ENCODE assay signal across 10 cellular contexts in genomic region chr9:91896513-91897121, GRCh38. TPM values are rescaled to one million over a fixed set of nuclear protein-coding genes. Genes with fewer than 3 reads are reported as not detected.
DNase-seq lines count a peak whose midpoint lies in the region; ATAC-seq, FAIRE-seq and TF ChIP-seq lines count a peak whose summit lies in the region.
"Had no signal": no experiment of that assay in that cellular context is flagged by ENCODE, and none has a peak within 500 bp of the region (broad histone marks: within the 10 kb centered on the region; RNA-seq: fewer than 3 reads in every experiment).

No MANE protein-coding gene starts in this region.

- peak overlapping the region; percentile 28; the same call in 1 of the 2 replicates for H3K4me3 ChIP-seq in ACC112 (ENCODE audit: low read depth, low read length)
- no peak overlapping the region for H3K4me3 ChIP-seq in H1 (ENCODE audit: extremely low read depth in 1 of 4, insufficient read depth in 2 of 4, low read depth in 3 of 4, low read length in 4 of 4)
- H3K4me3 ChIP-seq in MG63 = no peak overlapping the region

- 91% methylated on average over 11 of the region's 11 CpGs; no CpG with 5 or more reads in 1 of the 2 experiments for WGBS in H1 (ENCODE audit: extremely low coverage in 1 of 2, insufficient coverage in 1 of 2, insufficient read length in 1 of 2, insufficient replicate concordance in 2 of 2, low coverage in 1 of 2, low lambda C conversion rate in 2 of 2, missing lambda C conversion rate in 1 of 2), 2 experiments

- no peak overlapping the region for H4K91ac ChIP-seq in H1 (replicated peaks; ENCODE audit: insufficient read length, low read length)

- H4K8ac ChIP-seq in H1 (ENCODE audit: extremely low read depth, insufficient read depth, low read length) = no peak overlapping the region

- H4K20me1 ChIP-seq in H1 (replicated peaks in 1 of 2; ENCODE audit: control insufficient read depth in 1 of 2, insufficient read depth in 2 of 2, low read length in 2 of 2) = peaks cover 0 to 4% of the 10 kb centered on the region in 2 experiments

- H2BK12ac ChIP-seq in H1 (ENCODE audit: low read depth, low read length) = no peak overlapping the region

- H3K56ac ChIP-seq in H1 (replicated peaks; ENCODE audit: insufficient read length, low read depth, low read length) = no peak overlapping the region

- no peak overlapping the region for H3K4me2 ChIP-seq in H1 (ENCODE audit: insufficient read depth in 1 of 2, low read depth in 2 of 2, low read length in 2 of 2)

- no peak overlapping the region for H3K14ac ChIP-seq in H1 (ENCODE audit: insufficient read length)

- POLR2A ChIA-PET in H1 (lab: Charles Lee; ENCODE audit: partially characterized antibody) = no interaction called here

- H4K5ac ChIP-seq in H1 (ENCODE audit: insufficient read length, low read depth, low read length) = no peak overlapping the region

- H3K18ac ChIP-seq in H1 (ENCODE audit: extremely low read depth, low read length) = no peak overlapping the region

- no peaks in the 10 kb centered on the region; the same call in 1 of the 2 replicates for H3K79me1 ChIP-seq in H1 (ENCODE audit: low read depth, low read length)

- H3K36me3 ChIP-seq in ACC112 (ENCODE audit: insufficient read depth, low read length) (no peaks in the 10 kb centered on the region), H1 (ENCODE audit: control insufficient read depth in 2 of 4, insufficient read depth in 4 of 4, low read length in 3 of 4) (no peaks in the 10 kb centered on the region), MG63 (no peaks in the 10 kb centered on the region)

- peak overlapping the region; percentile 48 for H2AFZ ChIP-seq in ACC112 (ENCODE audit: low read length, unreplicated experiment)
- H2AFZ ChIP-seq in H1 (ENCODE audit: low read length) = no peak overlapping the region

- TF ChIP-seq CTCF in H1 (IDR thresholded peaks at IDR 0.05; ENCODE audit: control extremely low read depth in 1 of 3, insufficient read depth in 1 of 3, low read depth in 1 of 3, low read length in 3 of 3) = no peak

- CTCF ChIA-PET in H1 (lab: Charles Lee; ENCODE audit: partially characterized antibody) = no interaction called here

- TF ChIP-seq RAD21 in H1 (IDR thresholded peaks at IDR 0.05 in 1 of 2, conservative IDR thresholded peaks at IDR 0.05 in 1 of 2; ENCODE audit: low read depth in 2 of 2, low read length in 2 of 2) = no peak

- no peak overlapping the region for H2BK15ac ChIP-seq in H1 (ENCODE audit: low read length)

- peak overlapping the region in 1 of 4 experiments; percentile 18; a peak in 1 of 7 replicates for H3K9ac ChIP-seq in H1 (replicated peaks in 1 of 4; ENCODE audit: extremely low read depth in 1 of 4, low read depth in 3 of 4, low read length in 3 of 4)

- no peak overlapping the region for H2BK20ac ChIP-seq in H1 (ENCODE audit: low read length)

- H3K79me2 ChIP-seq in ACC112 (ENCODE audit: control insufficient read depth, insufficient read depth, low read length, unreplicated experiment) (no peaks in the 10 kb centered on the region), H1 (ENCODE audit: control insufficient read depth in 1 of 2, insufficient read depth in 2 of 2, low read length in 2 of 2) (no peaks in the 10 kb centered on the region)

- H3K27me3 ChIP-seq in ACC112 (ENCODE audit: insufficient read depth, low read length) (no peaks in the 10 kb centered on the region), H1 (replicated peaks in 1 of 4; ENCODE audit: control insufficient read depth in 3 of 4, extremely low read depth in 1 of 4, insufficient read depth in 3 of 4, low read length in 3 of 4) (peaks cover 0 to 2% (median 0%) of the 10 kb centered on the region in 4 experiments; a peak in 3 of 7 replicates), MG63 (no peaks in the 10 kb centered on the region)

- no peak for ATAC-seq in HG02885 (IDR thresholded peaks at IDR 0.05; ENCODE audit: poor library complexity, unreplicated experiment)

- TF ChIP-seq EP300 in H1 (IDR thresholded peaks at IDR 0.05; ENCODE audit: borderline replicate concordance in 1 of 2, low read depth in 2 of 2, low read length in 2 of 2) = no peak

- peaks cover 22% of the 10 kb centered on the region for H3K4me1 ChIP-seq in ACC112 (ENCODE audit: control insufficient read depth, insufficient read depth, low read length, unreplicated experiment)
- H3K4me1 ChIP-seq in H1 (replicated peaks in 1 of 4; ENCODE audit: control insufficient read depth in 3 of 4, insufficient read depth in 4 of 4, low read length in 3 of 4) = peaks cover 0 to 11% (median 5%) of the 10 kb centered on the region in 4 experiments; a peak in 6 of 7 replicates

- H2AK5ac ChIP-seq in H1 (ENCODE audit: low read depth, low read length) = 0 out of 2 replicates have a peak overlapping the region, but pooled peaks have one; percentile 39

- H3K9me3 ChIP-seq in H1 (ENCODE audit: insufficient read depth in 2 of 2, low read depth in 1 of 2, low read length in 1 of 2) = no peaks in the 10 kb centered on the region
- no peaks in the 10 kb centered on the region for H3K9me3 ChIP-seq in MG63

- no peak overlapping the region for H3K23ac ChIP-seq in H1 (ENCODE audit: insufficient read length)

- TF ChIP-seq POLR2A in H1 (IDR thresholded peaks at IDR 0.05; ENCODE audit: control extremely low read depth in 1 of 2, low read depth in 2 of 2, low read length in 2 of 2) = no peak

- H2BK120ac ChIP-seq in H1 (replicated peaks; ENCODE audit: low read depth, low read length) = no peak overlapping the region

- no peaks in the 10 kb centered on the region; the same call in 1 of the 2 replicates for H3K23me2 ChIP-seq in H1 (ENCODE audit: low read depth, low read length)

- peak overlapping the region; percentile 28 for H3K27ac ChIP-seq in ACC112 (ENCODE audit: low read depth, low read length)
- H3K27ac ChIP-seq in H1 (ENCODE audit: low read depth, low read length) = no peak overlapping the region

- FAIRE-seq in H1 (lab: Jason Lieb, UNC) = no peak

- no peak overlapping the region for H2BK5ac ChIP-seq in H1 (ENCODE audit: low read depth, low read length)

- H3K4ac ChIP-seq in H1 (replicated peaks; ENCODE audit: insufficient read length, low read depth, low read length) = no peak overlapping the region

- peak; percentile 49 for DNase-seq in NCI-H1092 (lab: John Stamatoyannopoulos, UW)
- no peak for DNase-seq in H1 (ENCODE audit: low read depth in 1 of 2, low spot score in 2 of 2)
- peak; percentile 29 for DNase-seq in medulla oblongata (ENCODE audit: extremely low spot score)
- DNase-seq in UCSD-AML1 (lab: John Stamatoyannopoulos, UW; ENCODE audit: unreplicated experiment) = no peak
- no peak for DNase-seq in activated T-cell treated with anti-CD3 and anti-CD28 coated beads, Interleukin-2, amount 50 U/mL, for 1 hour
- no peak for DNase-seq in MG63
- DNase-seq: activated CD4-positive, alpha-beta memory T cell treated with anti-CD3 and anti-CD28 coated beads for 36 hours had no signal

TF ChIP-seq in H1, 55 proteins besides CTCF, POLR2A, EP300 and RAD21:
- TF ChIP-seq BCL11A (IDR thresholded peaks at IDR 0.05; ENCODE audit: low read depth in 2 of 2, low read length in 2 of 2) (no peak), BRCA1 (IDR thresholded peaks at IDR 0.05; ENCODE audit: low read depth, low read length) (no peak), HDAC2 (IDR thresholded peaks at IDR 0.05; ENCODE audit: borderline replicate concordance in 1 of 2, low read depth in 2 of 2, low read length in 2 of 2) (no peak), JUND (IDR thresholded peaks at IDR 0.05; ENCODE audit: low read length) (no peak), CHD2 (IDR thresholded peaks at IDR 0.05; ENCODE audit: low read length) (no peak), BACH1 (IDR thresholded peaks at IDR 0.05; ENCODE audit: low read length) (no peak), POLR2AphosphoS5 (IDR thresholded peaks at IDR 0.05; ENCODE audit: low read depth, low read length) (no peak), SP4 (IDR thresholded peaks at IDR 0.05; ENCODE audit: low read length) (no peak), ZNF274 (IDR thresholded peaks at IDR 0.05; ENCODE audit: borderline replicate concordance, extremely low read depth, low read length) (no peak), RFX5 (IDR thresholded peaks at IDR 0.05; ENCODE audit: borderline replicate concordance, low read depth, low read length) (no peak)

RNA-seq across cellular contexts. Expression of gene ROR2, which starts 53.4 kb away (rescaled TPM):
- 4.0 and 4.3 TPM in 2 replicates for total RNA-seq in H1 (2021; fragmentation: NEBNext Ultra II Directional; extraction: Animal tissue kit (Norgen Biotek cat#: 25700))
- polyA plus RNA-seq in H1 (2011; rRNA removed) = 2.7 and 5.4 TPM in 2 replicates
- polyA plus RNA-seq in H1 (2011; cell fraction: cytosol; rRNA removed) = 3.3 TPM
- 4.9 TPM for polyA plus RNA-seq in H1 (2011; cell fraction: nucleus; rRNA removed)
- 2.2 to 3.4 TPM (median 2.9 TPM) in 4 replicates for polyA plus RNA-seq in H1 (2012, experiment 1 of 2)
- 2.7 TPM for polyA plus RNA-seq in H1 (2012, experiment 2 of 2)
- 5.8 TPM for polyA plus RNA-seq in H1 (2013, experiment 1 of 2)
- polyA plus RNA-seq in H1 (2013, experiment 2 of 2) = 6.1 TPM
- 3.7 and 4.4 TPM in 2 replicates for polyA minus RNA-seq in H1 (2011; rRNA and poly(A)+ RNA removed)
- polyA minus RNA-seq in H1 (2011; cell fraction: cytosol; rRNA and poly(A)+ RNA removed) = 3.7 TPM
- 3.0 TPM for polyA minus RNA-seq in H1 (2011; cell fraction: nucleus; rRNA and poly(A)+ RNA removed)
- 0.20 TPM in 1 of 2 replicates, not detected in the other for total RNA-seq in MG63 (2014; rRNA removed; shearing (Covaris generic); ENCODE audit: low replicate concordance)
- total RNA-seq: dermis microvascular lymphatic vessel endothelial cell had no signal

Comparison
In these comparisons a context has a peak if more than half of its experiments do, and no peak if none do; other contexts are left out.
1. DNase-seq: peak in NCI-H1092 (single experiment) and medulla oblongata (single experiment); none in H1 (0 of 2), UCSD-AML1 (single experiment), activated T-cell treated with anti-CD3 and anti-CD28 coated beads, Interleukin-2, amount 50 U/mL, for 1 hour (single experiment) and MG63 (single experiment).